In genomic region chr4:17232575-17233253, GRCh38 we compare ENCODE assay signal across 11 cellular contexts.
A peak's percentile ranks its signal among the peaks of the same experiment; 100 is the strongest.
DNase-seq lines count a peak whose midpoint lies in the region; ATAC-seq and TF ChIP-seq lines count a peak whose summit lies in the region.
"Had no signal": no experiment of that assay in that cellular context is flagged by ENCODE, and none has a peak within 500 bp of the region (broad histone marks: within the 10 kb centered on the region; RNA-seq: fewer than 3 reads in every experiment).

No MANE protein-coding gene starts in this region.

- peaks cover 0 to 27% of the 10 kb centered on the region in 2 donors for H3K4me1 ChIP-seq in right atrium auricular region

- peak overlapping the region; percentile 85 to 92 for H3K27ac ChIP-seq in right atrium auricular region

- H3K27me3 ChIP-seq in right atrium auricular region, result no peaks in the 10 kb centered on the region

- TF ChIP-seq CTCF in right atrium auricular region (IDR thresholded peaks at IDR 0.05), result no peak

- no peak overlapping the region for H3K4me3 ChIP-seq in right atrium auricular region

- ATAC-seq in GM21528 (IDR thresholded peaks at IDR 0.05; ENCODE audit: low FRiP score, unreplicated experiment), result no peak
- ATAC-seq: naive thymus-derived CD4-positive, alpha-beta T cell had no signal

- H3K9me3 ChIP-seq in right atrium auricular region, result no peaks in the 10 kb centered on the region

- no peaks in the 10 kb centered on the region for H3K36me3 ChIP-seq in right atrium auricular region

- DNase-seq in GM04504 (ENCODE audit: low read depth) (peak; percentile 46), amniotic stem cell (lab: John Stamatoyannopoulos, UW) (peak; percentile 28), right atrium auricular region (ENCODE audit: low spot score) (peak; percentile 77), stromal cell of bone marrow (ENCODE audit: low read depth) (peak; percentile 56), T-helper 2 cell (no peak), KG1 (lab: John Stamatoyannopoulos, UW) (no peak), NCI-H1092 (lab: John Stamatoyannopoulos, UW) (no peak)
- DNase-seq: activated naive CD4-positive, alpha-beta T cell treated with Interleukin-2 at 50 U/mL for 16 hours; naive thymus-derived CD4-positive, alpha-beta T cell; NCI-H524 treated with DMSO at 0.1 percent for 48 hours had no signal

Comparison
In these comparisons a context has a peak if more than half of its experiments do, and no peak if none do; other contexts are left out.
1. DNase-seq: peak in GM04504 (single experiment), amniotic stem cell (single experiment), right atrium auricular region (single experiment) and stromal cell of bone marrow (single experiment); none in T-helper 2 cell (0 of 5), KG1 (single experiment) and NCI-H1092 (single experiment).